1 cellular context compared by ENCODE assay signal in the genomic region with DNA sequence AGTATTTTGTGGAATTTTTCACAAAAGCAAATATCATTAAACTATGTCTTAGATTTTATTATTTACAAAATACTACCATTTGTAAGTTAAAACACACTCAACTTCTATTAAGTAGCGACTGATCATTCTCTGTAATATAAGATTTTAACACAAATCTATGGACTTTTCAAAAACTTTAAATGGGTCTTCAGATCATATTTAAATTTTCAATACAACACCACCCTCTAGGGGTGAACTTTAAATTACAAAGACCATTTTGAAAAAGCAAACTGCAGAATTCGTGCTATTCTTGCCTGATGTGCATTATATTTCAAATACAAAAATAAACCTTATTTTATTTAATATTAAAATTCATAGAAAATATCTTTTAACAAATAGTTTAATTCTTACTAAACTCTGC.
TF ChIP-seq lines count a peak whose summit lies in the region.

No MANE protein-coding gene starts in this region.

TF ChIP-seq in GM23338, 12 proteins besides CTCF, POLR2A, EP300 and RAD21 (continued from another document):
- TF ChIP-seq, protein P1, sequence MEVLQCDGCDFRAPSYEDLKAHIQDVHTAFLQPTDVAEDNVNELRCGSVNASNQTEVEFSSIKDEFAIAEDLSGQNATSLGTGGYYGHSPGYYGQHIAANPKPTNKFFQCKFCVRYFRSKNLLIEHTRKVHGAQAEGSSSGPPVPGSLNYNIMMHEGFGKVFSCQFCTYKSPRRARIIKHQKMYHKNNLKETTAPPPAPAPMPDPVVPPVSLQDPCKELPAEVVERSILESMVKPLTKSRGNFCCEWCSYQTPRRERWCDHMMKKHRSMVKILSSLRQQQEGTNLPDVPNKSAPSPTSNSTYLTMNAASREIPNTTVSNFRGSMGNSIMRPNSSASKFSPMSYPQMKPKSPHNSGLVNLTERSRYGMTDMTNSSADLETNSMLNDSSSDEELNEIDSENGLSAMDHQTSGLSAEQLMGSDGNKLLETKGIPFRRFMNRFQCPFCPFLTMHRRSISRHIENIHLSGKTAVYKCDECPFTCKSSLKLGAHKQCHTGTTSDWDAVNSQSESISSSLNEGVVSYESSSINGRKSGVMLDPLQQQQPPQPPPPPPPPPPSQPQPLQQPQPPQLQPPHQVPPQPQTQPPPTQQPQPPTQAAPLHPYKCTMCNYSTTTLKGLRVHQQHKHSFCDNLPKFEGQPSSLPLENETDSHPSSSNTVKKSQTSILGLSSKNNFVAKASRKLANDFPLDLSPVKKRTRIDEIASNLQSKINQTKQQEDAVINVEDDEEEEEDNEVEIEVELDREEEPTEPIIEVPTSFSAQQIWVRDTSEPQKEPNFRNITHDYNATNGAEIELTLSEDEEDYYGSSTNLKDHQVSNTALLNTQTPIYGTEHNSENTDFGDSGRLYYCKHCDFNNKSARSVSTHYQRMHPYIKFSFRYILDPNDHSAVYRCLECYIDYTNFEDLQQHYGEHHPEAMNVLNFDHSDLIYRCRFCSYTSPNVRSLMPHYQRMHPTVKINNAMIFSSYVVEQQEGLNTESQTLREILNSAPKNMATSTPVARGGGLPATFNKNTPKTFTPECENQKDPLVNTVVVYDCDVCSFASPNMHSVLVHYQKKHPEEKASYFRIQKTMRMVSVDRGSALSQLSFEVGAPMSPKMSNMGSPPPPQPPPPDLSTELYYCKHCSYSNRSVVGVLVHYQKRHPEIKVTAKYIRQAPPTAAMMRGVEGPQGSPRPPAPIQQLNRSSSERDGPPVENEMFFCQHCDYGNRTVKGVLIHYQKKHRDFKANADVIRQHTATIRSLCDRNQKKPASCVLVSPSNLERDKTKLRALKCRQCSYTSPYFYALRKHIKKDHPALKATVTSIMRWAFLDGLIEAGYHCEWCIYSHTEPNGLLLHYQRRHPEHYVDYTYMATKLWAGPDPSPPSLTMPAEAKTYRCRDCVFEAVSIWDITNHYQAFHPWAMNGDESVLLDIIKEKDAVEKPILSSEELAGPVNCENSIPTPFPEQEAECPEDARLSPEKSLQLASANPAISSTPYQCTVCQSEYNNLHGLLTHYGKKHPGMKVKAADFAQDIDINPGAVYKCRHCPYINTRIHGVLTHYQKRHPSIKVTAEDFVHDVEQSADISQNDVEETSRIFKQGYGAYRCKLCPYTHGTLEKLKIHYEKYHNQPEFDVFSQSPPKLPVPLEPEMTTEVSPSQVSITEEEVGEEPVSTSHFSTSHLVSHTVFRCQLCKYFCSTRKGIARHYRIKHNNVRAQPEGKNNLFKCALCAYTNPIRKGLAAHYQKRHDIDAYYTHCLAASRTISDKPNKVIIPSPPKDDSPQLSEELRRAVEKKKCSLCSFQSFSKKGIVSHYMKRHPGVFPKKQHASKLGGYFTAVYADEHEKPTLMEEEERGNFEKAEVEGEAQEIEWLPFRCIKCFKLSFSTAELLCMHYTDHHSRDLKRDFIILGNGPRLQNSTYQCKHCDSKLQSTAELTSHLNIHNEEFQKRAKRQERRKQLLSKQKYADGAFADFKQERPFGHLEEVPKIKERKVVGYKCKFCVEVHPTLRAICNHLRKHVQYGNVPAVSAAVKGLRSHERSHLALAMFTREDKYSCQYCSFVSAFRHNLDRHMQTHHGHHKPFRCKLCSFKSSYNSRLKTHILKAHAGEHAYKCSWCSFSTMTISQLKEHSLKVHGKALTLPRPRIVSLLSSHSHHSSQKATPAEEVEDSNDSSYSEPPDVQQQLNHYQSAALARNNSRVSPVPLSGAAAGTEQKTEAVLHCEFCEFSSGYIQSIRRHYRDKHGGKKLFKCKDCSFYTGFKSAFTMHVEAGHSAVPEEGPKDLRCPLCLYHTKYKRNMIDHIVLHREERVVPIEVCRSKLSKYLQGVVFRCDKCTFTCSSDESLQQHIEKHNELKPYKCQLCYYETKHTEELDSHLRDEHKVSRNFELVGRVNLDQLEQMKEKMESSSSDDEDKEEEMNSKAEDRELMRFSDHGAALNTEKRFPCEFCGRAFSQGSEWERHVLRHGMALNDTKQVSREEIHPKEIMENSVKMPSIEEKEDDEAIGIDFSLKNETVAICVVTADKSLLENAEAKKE (CRISPR knock-in tag; IDR thresholded peaks at IDR 0.05), result no peak
- TF ChIP-seq JUNB (IDR thresholded peaks at IDR 0.05; ENCODE audit: unreplicated experiment), result no peak
- no peak for TF ChIP-seq ZNF331 (CRISPR knock-in tag; IDR thresholded peaks at IDR 0.05; ENCODE audit: low read depth)
- TF ChIP-seq CREB1 (CRISPR knock-in tag; IDR thresholded peaks at IDR 0.05; ENCODE audit: low read depth), result no peak
- TF ChIP-seq NANOG (IDR thresholded peaks at IDR 0.05; ENCODE audit: borderline replicate concordance), result no peak
- no peak for TF ChIP-seq EZH2phosphoT487 (IDR thresholded peaks at IDR 0.05; ENCODE audit: unreplicated experiment)
- TF ChIP-seq STAT1 (IDR thresholded peaks at IDR 0.05; ENCODE audit: unreplicated experiment), result no peak
- TF ChIP-seq ZNF114 (CRISPR knock-in tag; IDR thresholded peaks at IDR 0.05), result no peak
- TF ChIP-seq EZH2 (IDR thresholded peaks at IDR 0.05; ENCODE audit: low read depth, unreplicated experiment), result no peak
- TF ChIP-seq, protein P2, sequence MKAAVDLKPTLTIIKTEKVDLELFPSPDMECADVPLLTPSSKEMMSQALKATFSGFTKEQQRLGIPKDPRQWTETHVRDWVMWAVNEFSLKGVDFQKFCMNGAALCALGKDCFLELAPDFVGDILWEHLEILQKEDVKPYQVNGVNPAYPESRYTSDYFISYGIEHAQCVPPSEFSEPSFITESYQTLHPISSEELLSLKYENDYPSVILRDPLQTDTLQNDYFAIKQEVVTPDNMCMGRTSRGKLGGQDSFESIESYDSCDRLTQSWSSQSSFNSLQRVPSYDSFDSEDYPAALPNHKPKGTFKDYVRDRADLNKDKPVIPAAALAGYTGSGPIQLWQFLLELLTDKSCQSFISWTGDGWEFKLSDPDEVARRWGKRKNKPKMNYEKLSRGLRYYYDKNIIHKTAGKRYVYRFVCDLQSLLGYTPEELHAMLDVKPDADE (IDR thresholded peaks at IDR 0.05), result no peak
